In genomic region chr2:16623046-16623445, GRCh38 we compare ENCODE assay signal across 12 cellular contexts. TPM values are rescaled to one million over a fixed set of nuclear protein-coding genes. Genes with fewer than 3 reads are reported as not detected.
DNase-seq lines count a peak whose midpoint lies in the region; ATAC-seq and TF ChIP-seq lines count a peak whose summit lies in the region.
"Had no signal": no experiment of that assay in that cellular context is flagged by ENCODE, and none has a peak within 500 bp of the region (broad histone marks: within the 10 kb centered on the region; RNA-seq: fewer than 3 reads in every experiment).

No MANE protein-coding gene starts in this region.

- intact Hi-C loops in A673 (cut with micrococcal nuclease; ENCODE audit: unreplicated experiment): no loop called here

- CTCF ChIA-PET in A673 (lab: Charles Lee): no interaction called here

- H3K9me3 ChIP-seq in A673 (ENCODE audit: low read depth, low read length, poor library complexity, severe bottlenecking) (no peaks in the 10 kb centered on the region), HAP-1 (no peaks in the 10 kb centered on the region)

- peak overlapping the region; percentile 94 for H3K27ac ChIP-seq in A673 (ENCODE audit: low read depth, low read length, poor library complexity, severe bottlenecking)
- H3K27ac ChIP-seq in brain microvascular endothelial cell: peak overlapping the region; percentile 88

- DNase-seq in A673 (ENCODE audit: low spot score) (no peak), HT1080 (ENCODE audit: low read depth) (peak; percentile 91), brain microvascular endothelial cell (peak; percentile 94), memory B cell (ENCODE audit: low spot score in 2 of 2) (no peak), NCI-H82 treated with DMSO at 0.1 percent for 48 hours (lab: John Stamatoyannopoulos, UW; ENCODE audit: unreplicated experiment) (no peak), NCI-H187 (lab: John Stamatoyannopoulos, UW) (no peak), dedifferentiated amniotic fluid mesenchymal stem cell (ENCODE audit: extremely low spot score) (no peak), HAP-1 (ENCODE audit: low spot score in 2 of 2) (no peak)
- DNase-seq: activated T-cell treated with anti-CD3 and anti-CD28 coated beads, Interleukin-2, amount 50 U/mL, for 48 hours; C1 segment of cervical spinal cord; cerebellar nuclear complex had no signal

- BruUV-seq in A673 (replicated peaks; lab: Mats Ljungman, UMichigan): TSS peak; percentile 4

- H3K9me3 Mint-ChIP-seq in memory B cell: no peaks in the 10 kb centered on the region
- H3K9me3 Mint-ChIP-seq: GM23338 had no signal

- H3K4me3 ChIP-seq in A673 (ENCODE audit: low read depth, low read length, poor library complexity, severe bottlenecking): no peak overlapping the region
- no peak overlapping the region for H3K4me3 ChIP-seq in brain microvascular endothelial cell (ENCODE audit: low read depth, low read length)
- H3K4me3 ChIP-seq in HAP-1: no peak overlapping the region
- H3K4me3 ChIP-seq: GM23338 had no signal

- H3K4me1 ChIP-seq in A673 (ENCODE audit: insufficient read depth, low read length, poor library complexity, severe bottlenecking) (peaks cover 86% of the 10 kb centered on the region), HAP-1 (no peaks in the 10 kb centered on the region)

- ATAC-seq in memory B cell (ENCODE audit: low read depth): no peak
- ATAC-seq: GM23338 had no signal

- H3K27me3 ChIP-seq in A673 (replicated peaks; ENCODE audit: insufficient read depth, low read depth, low read length, poor library complexity) (no peaks in the 10 kb centered on the region), brain microvascular endothelial cell (replicated peaks) (no peaks in the 10 kb centered on the region), HAP-1 (ENCODE audit: low read depth) (no peaks in the 10 kb centered on the region)

- H3K4me1 Mint-ChIP-seq in memory B cell: peaks cover 73% of the 10 kb centered on the region

- H3K36me3 ChIP-seq in A673 (ENCODE audit: insufficient read depth, low read length, poor library complexity, severe bottlenecking) (peaks cover 68% of the 10 kb centered on the region), brain microvascular endothelial cell (replicated peaks) (no peaks in the 10 kb centered on the region), HAP-1 (replicated peaks) (no peaks in the 10 kb centered on the region)

- H3K27ac Mint-ChIP-seq in memory B cell: peak overlapping the region; percentile 82

- H3K36me3 Mint-ChIP-seq in memory B cell: peaks cover 34% of the 10 kb centered on the region

- in situ Hi-C loops in brain microvascular endothelial cell (cut with HindIII; ENCODE audit: low pct_ligation_motif_present, low sequenced_read_pairs): no loop called here
- in situ Hi-C loops in HAP-1 (cut with MboI; ENCODE audit: low sequenced_read_pairs): no loop called here

- no peaks in the 10 kb centered on the region for H3K27me3 Mint-ChIP-seq in memory B cell

- TF ChIP-seq CTCF in A673 (conservative IDR thresholded peaks at IDR 0.05; ENCODE audit: low read depth, low read length) (no peak), brain microvascular endothelial cell (IDR thresholded peaks at IDR 0.05; ENCODE audit: low read depth, low read length, missing control alignments) (no peak)

- POLR2A ChIA-PET in A673 (lab: Charles Lee; ENCODE audit: low non-redundant PET): no interaction called here

- peak overlapping the region; percentile 54 for H3K4me3 Mint-ChIP-seq in memory B cell
- H3K4me3 Mint-ChIP-seq: GM23338 had no signal

RNA-seq across cellular contexts. Expression of gene CYRIA, which starts 42.6 kb away (rescaled TPM):
- total RNA-seq in A673 (2021): 183 TPM in 2 replicates
- total RNA-seq in HT1080 (2014; rRNA removed; shearing (Covaris generic)): 6.1 and 11.1 TPM in 2 replicates
- polyA plus RNA-seq in HT1080 (2015; cell fraction: cytosol; rRNA removed): 16.9 and 17.3 TPM in 2 replicates
- 21.6 and 21.8 TPM in 2 replicates for polyA plus RNA-seq in HT1080 (2015; cell fraction: nucleus; rRNA removed)

Comparison
In these comparisons a context has a peak if more than half of its experiments do, and no peak if none do; other contexts are left out.
1. DNase-seq: peak in HT1080 (single experiment) and brain microvascular endothelial cell (single experiment); none in A673 (single experiment), memory B cell (0 of 2), NCI-H82 treated with DMSO at 0.1 percent for 48 hours (single experiment), NCI-H187 (0 of 2), dedifferentiated amniotic fluid mesenchymal stem cell (single experiment) and HAP-1 (0 of 2).
2. RNA of gene CYRIA, which starts 42.6 kb away (total RNA-seq): 183 TPM in A673; 6.1 to 11.1 TPM in HT1080; every median in the first group is over 10 times any median in the second.